Comparison of ENCODE assay signal across 1 cellular context in genomic region chr6:111842271-111842822, GRCh38.
TF ChIP-seq lines count a peak whose summit lies in the region.

No MANE protein-coding gene starts in this region.

TF ChIP-seq in HepG2, 621 proteins besides CTCF, POLR2A, EP300 and RAD21:
- TF ChIP-seq ZNF646 (CRISPR knock-in tag; IDR thresholded peaks at IDR 0.05), result 0 out of 2 replicates have a peak, but pooled peaks have one; percentile 7
- no peak for TF ChIP-seq CREBL2 (CRISPR knock-in tag; IDR thresholded peaks at IDR 0.05; ENCODE audit: borderline replicate concordance)
